9 cellular contexts compared by ENCODE assay signal in the genomic region with DNA sequence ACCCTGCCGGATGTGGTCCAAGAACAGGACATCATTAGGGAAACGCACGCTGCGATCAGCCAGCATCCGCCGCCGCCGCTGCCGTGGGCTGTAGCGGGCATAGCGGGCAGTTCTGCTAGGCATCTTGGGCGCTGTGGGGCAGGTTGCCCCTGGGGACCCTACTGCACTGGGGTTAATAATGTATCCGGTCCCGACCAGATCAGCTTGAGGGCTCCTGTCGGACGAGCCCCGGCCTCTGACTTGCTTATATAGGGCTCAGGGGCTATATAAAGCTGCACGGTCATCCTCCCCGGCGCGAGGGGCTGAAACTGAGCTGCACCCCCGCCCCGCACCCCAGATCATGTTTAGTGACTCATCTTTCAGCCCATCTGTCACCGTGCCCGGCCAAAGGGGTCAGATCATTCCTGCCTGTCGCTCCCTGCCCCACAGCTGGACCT. TPM values are rescaled to one million over a fixed set of nuclear protein-coding genes. Genes with fewer than 3 reads are reported as not detected.
DNase-seq lines count a peak whose midpoint lies in the region; ATAC-seq, FAIRE-seq and TF ChIP-seq lines count a peak whose summit lies in the region.
"Had no signal": no experiment of that assay in that cellular context is flagged by ENCODE, and none has a peak within 500 bp of the region (broad histone marks: within the 10 kb centered on the region; RNA-seq: fewer than 3 reads in every experiment).

A gene with protein sequence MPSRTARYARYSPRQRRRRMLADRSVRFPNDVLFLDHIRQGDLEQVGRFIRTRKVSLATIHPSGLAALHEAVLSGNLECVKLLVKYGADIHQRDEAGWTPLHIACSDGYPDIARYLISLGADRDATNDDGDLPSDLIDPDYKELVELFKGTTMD (minus strand): TSS at position 220 of the 437 bp plus-strand sequence. CDS start 97 bp downstream, at position 123.

- H3K79me1 ChIP-seq in mesenchymal stem cell (replicated peaks; ENCODE audit: low read length, poor library complexity, severe bottlenecking) = peaks cover 15% of the 10 kb centered on the region

- H2AFZ ChIP-seq in K562 (ENCODE audit: low read depth, low read length) (peak within 1 kb of the TSS; percentile 68; the same call in 1 of the 2 replicates), mesenchymal stem cell (ENCODE audit: low read depth, low read length) (no peak within 1 kb of the TSS)

- H3K4me1 ChIP-seq in left ventricle myocardium inferior (peaks cover 41% of the 10 kb centered on the region), K562 (replicated peaks in 1 of 2; ENCODE audit: control insufficient read depth in 2 of 2, insufficient read depth in 2 of 2, low read length in 2 of 2) (peaks cover 30 to 59% of the 10 kb centered on the region in 2 experiments), mesenchymal stem cell (ENCODE audit: control insufficient read depth, insufficient read depth, low read depth, low read length) (peaks cover 26% of the 10 kb centered on the region), urinary bladder (ENCODE audit: insufficient read depth) (no peaks in the 10 kb centered on the region)

- H3K9me3 ChIP-seq in left ventricle myocardium inferior (replicated peaks) = no peaks in the 10 kb centered on the region
- no peaks in the 10 kb centered on the region for H3K9me3 ChIP-seq in K562 (replicated peaks; ENCODE audit: control insufficient read depth, insufficient read depth, low read depth, low read length)
- H3K9me3 ChIP-seq in mesenchymal stem cell (ENCODE audit: control insufficient read depth, low read length) = no peaks in the 10 kb centered on the region

- in situ Hi-C loops in K562 (cut with MboI) = no loop called here

- CTCF ChIA-PET in K562 (lab: Yijun Ruan, JAX; ENCODE audit: low intra/inter-chr PET ratio) = no interaction called here

- no peak for DNase-seq in left ventricle myocardium inferior
- no peak for DNase-seq in Right ventricle myocardium superior
- peak; percentile 55 to 66 (median 61) for DNase-seq in K562 (ENCODE audit: extremely low read depth in 1 of 4, low spot score in 3 of 4)
- no peak for DNase-seq in mesenchymal stem cell
- no peak for DNase-seq in HCEC 1CT
- no peak for DNase-seq in superior temporal gyrus (ENCODE audit: extremely low spot score)
- no peak for DNase-seq in dedifferentiated amniotic fluid mesenchymal stem cell (ENCODE audit: extremely low spot score)

- no peak for TF ChIP-seq RAD21 in K562 (CRISPR knock-in tag; conservative IDR thresholded peaks at IDR 0.05 in 1 of 2, IDR thresholded peaks at IDR 0.05 in 1 of 2)

- H2BK5ac ChIP-seq in mesenchymal stem cell (ENCODE audit: low read depth, low read length, poor library complexity, severe bottlenecking) = no peak within 1 kb of the TSS

- H3K27me3 ChIP-seq in left ventricle myocardium inferior (ENCODE audit: low read depth) (no peaks in the 10 kb centered on the region), K562 (ENCODE audit: control insufficient read depth in 2 of 2, insufficient read depth in 2 of 2, low read length in 2 of 2) (no peaks in the 10 kb centered on the region), mesenchymal stem cell (ENCODE audit: control insufficient read depth in 1 of 2, insufficient read depth in 1 of 2, low read length in 2 of 2) (no peaks in the 10 kb centered on the region)

- no peak within 1 kb of the TSS for H3K14ac ChIP-seq in mesenchymal stem cell (ENCODE audit: low read length in 2 of 2)

- BruUV-seq in K562 (replicated peaks; lab: Mats Ljungman, UMichigan) = no TSS peak

- no peak within 1 kb of the TSS for H3K18ac ChIP-seq in mesenchymal stem cell (ENCODE audit: low read depth in 1 of 2, low read length in 2 of 2)

- peak within 1 kb of the TSS; percentile 44 for H2BK15ac ChIP-seq in mesenchymal stem cell (ENCODE audit: low read depth, poor library complexity, severe bottlenecking)

- TF ChIP-seq POLR2A in K562 (conservative IDR thresholded peaks at IDR 0.05) = no peak

- no peak for TF ChIP-seq EP300 in K562 (IDR thresholded peaks at IDR 0.05; ENCODE audit: low read length)

- H2BK12ac ChIP-seq in mesenchymal stem cell (ENCODE audit: low read length in 2 of 2) = no peak within 1 kb of the TSS

- H2AK5ac ChIP-seq in mesenchymal stem cell (ENCODE audit: low read length, severe bottlenecking) = peak within 1 kb of the TSS; percentile 80

- H3K4ac ChIP-seq in mesenchymal stem cell (ENCODE audit: low read depth in 1 of 2, low read length in 2 of 2) = peak within 1 kb of the TSS in 1 of 2 experiments; percentile 97

- no peaks in the 10 kb centered on the region for H4K20me1 ChIP-seq in K562 (replicated peaks; ENCODE audit: control insufficient read depth, insufficient read depth, low read length)

- H3K9me1 ChIP-seq in K562 (ENCODE audit: control insufficient read depth, insufficient read depth, low read length) = no peaks in the 10 kb centered on the region

- TF ChIP-seq CTCF in left ventricle myocardium inferior (IDR thresholded peaks at IDR 0.05; ENCODE audit: borderline replicate concordance) (no peak), K562 (IDR thresholded peaks at IDR 0.05 in 2 of 3, conservative IDR thresholded peaks at IDR 0.05 in 1 of 3; ENCODE audit: insufficient read depth in 2 of 3, low read depth in 1 of 3, low read length in 3 of 3) (no peak)

- H3K23ac ChIP-seq in mesenchymal stem cell (ENCODE audit: low read length in 2 of 2) = no peak within 1 kb of the TSS

- H3K27ac ChIP-seq in left ventricle myocardium inferior (replicated peaks) (peak within 1 kb of the TSS; percentile 88), K562 (ENCODE audit: extremely low read depth, low read depth, low read length) (peak within 1 kb of the TSS; percentile 98), mesenchymal stem cell (ENCODE audit: low read length, poor library complexity, severe bottlenecking) (no peak within 1 kb of the TSS), urinary bladder (ENCODE audit: low read depth) (no peak within 1 kb of the TSS)

- H3K79me2 ChIP-seq in K562 (ENCODE audit: control insufficient read depth, insufficient read depth, low read length) = peaks cover 28% of the 10 kb centered on the region; the same call in 2 of the 3 replicates

- FAIRE-seq in K562 (lab: Jason Lieb, UNC) = no peak
- FAIRE-seq: colon had no signal

- peak within 1 kb of the TSS; percentile 85 for H3K4me2 ChIP-seq in K562 (ENCODE audit: insufficient read depth, low read length)
- H3K4me2 ChIP-seq in mesenchymal stem cell (ENCODE audit: low read length, poor library complexity, severe bottlenecking) = peak within 1 kb of the TSS; percentile 81

- H2BK120ac ChIP-seq in mesenchymal stem cell (ENCODE audit: low read depth, low read length) = peak within 1 kb of the TSS; percentile 91

- WGBS in K562 (ENCODE audit: insufficient coverage, low coverage, missing lambda C conversion rate) = 63% methylated on average over 25 of the region's 26 CpGs
- WGBS in mesenchymal stem cell = 93% methylated on average over 26 of the region's 26 CpGs
- WGBS in urinary bladder = 91% methylated on average over 26 of the region's 26 CpGs

- H3K36me3 ChIP-seq in left ventricle myocardium inferior (no peaks in the 10 kb centered on the region), K562 (ENCODE audit: control insufficient read depth, insufficient read depth, low read length) (no peaks in the 10 kb centered on the region), mesenchymal stem cell (ENCODE audit: control insufficient read depth in 1 of 2, insufficient read depth in 2 of 2, low read depth in 1 of 2, low read length in 2 of 2) (peaks cover under 1 to 3% of the 10 kb centered on the region in 2 experiments), urinary bladder (ENCODE audit: insufficient read depth) (no peaks in the 10 kb centered on the region)

- ATAC-seq in Right ventricle myocardium superior (ENCODE audit: poor library complexity) (no peak), K562 (no peak)

- H4K91ac ChIP-seq in mesenchymal stem cell (ENCODE audit: low read length) = peak within 1 kb of the TSS; percentile 47

- H3K9ac ChIP-seq in K562 (ENCODE audit: insufficient read depth in 1 of 2, low read depth in 2 of 2, low read length in 2 of 2) = peak within 1 kb of the TSS; percentile 85 to 96
- peak within 1 kb of the TSS; percentile 97 for H3K9ac ChIP-seq in mesenchymal stem cell (ENCODE audit: low read length)

- POLR2A ChIA-PET in K562 (lab: Yijun Ruan, JAX) = interaction anchor here (0.6 to 2.2 kb wide), 5 partner anchors 9 to 816 kb away, joined by 3 to 11 read pairs (median 4); no protein-coding TSS in a partner anchor

- intact Hi-C loops in left ventricle myocardium inferior (cut with micrococcal nuclease) = no loop called here
- intact Hi-C loops in Right ventricle myocardium superior (cut with DNase I) = no loop called here
- intact Hi-C loops in K562 (cut with micrococcal nuclease) = no loop called here

- no peak within 1 kb of the TSS for H4K8ac ChIP-seq in mesenchymal stem cell (ENCODE audit: low read length)

- H3K4me3 ChIP-seq in left ventricle myocardium inferior = peak within 1 kb of the TSS; percentile 96
- peak within 1 kb of the TSS; percentile 64 for H3K4me3 ChIP-seq in K562
- peak within 1 kb of the TSS in 1 of 2 experiments; percentile 80 for H3K4me3 ChIP-seq in mesenchymal stem cell (ENCODE audit: insufficient read depth in 1 of 2, low read depth in 1 of 2, low read length in 2 of 2)
- peak within 1 kb of the TSS; percentile 88 for H3K4me3 ChIP-seq in urinary bladder (ENCODE audit: low read depth, low read length)

RNA-seq across cellular contexts. Expression of the gene that starts here (rescaled TPM):
- 0.25 TPM for total RNA-seq in left ventricle myocardium inferior
- not detected for total RNA-seq in Right ventricle myocardium superior
- total RNA-seq in K562 (2011; cell fraction: chromatin; rRNA removed; ENCODE audit: low replicate concordance) = 0.65 TPM in 1 of 2 replicates, not detected in the other
- 2.4 and 3.2 TPM in 2 replicates for total RNA-seq in K562 (2011; cell fraction: nucleolus; rRNA removed)
- total RNA-seq in K562 (2011; cell fraction: nucleoplasm; rRNA removed) = 0.81 and 0.99 TPM in 2 replicates
- 6.2 and 6.9 TPM in 2 replicates for total RNA-seq in K562 (2014; rRNA removed)
- 0.26 and 0.29 TPM in 2 replicates for total RNA-seq in K562 (2014; rRNA removed; fragmentation: Illumina TruSeq; extraction: Trizol)
- total RNA-seq in K562 (2015; rRNA removed; fragmentation: Illumina TruSeq; extraction: Trizol) = 0.47 and 0.68 TPM in 2 replicates
- 2.1 and 2.3 TPM in 2 replicates for total RNA-seq in K562 (2021)
- polyA plus RNA-seq in K562 (2011; rRNA removed) = 1.2 and 1.5 TPM in 2 replicates
- polyA plus RNA-seq in K562 (2011; cell fraction: cytosol; rRNA removed) = 1.9 and 10.6 TPM in 2 replicates
- 0.65 and 2.8 TPM in 2 replicates for polyA plus RNA-seq in K562 (2011; cell fraction: nucleus; rRNA removed)
- polyA plus RNA-seq in K562 (2012) = 0.32 and 2.5 TPM in 2 replicates
- polyA plus RNA-seq in K562 (2014; fragmentation: Illumina TruSeq; extraction: Trizol) = 0.95 and 2.1 TPM in 2 replicates
- polyA plus RNA-seq in K562 (2014; fragmentation: Nextera tagmentation; extraction: Ambion mirVana) = not detected
- polyA plus RNA-seq in K562 (2014; rRNA removed) = 4.2 and 5.2 TPM in 2 replicates
- polyA minus RNA-seq in K562 (2011; rRNA and poly(A)+ RNA removed) = 1.6 TPM in 1 of 2 replicates, not detected in the other
- 2.7 TPM in 1 of 2 replicates, not detected in the other for polyA minus RNA-seq in K562 (2011; cell fraction: cytosol; rRNA and poly(A)+ RNA removed)
- 0.40 TPM in 1 of 2 replicates, not detected in the other for polyA minus RNA-seq in K562 (2011; cell fraction: nucleus; rRNA and poly(A)+ RNA removed)
- 0.11 TPM for polyA plus RNA-seq in mesenchymal stem cell (2013, experiment 1 of 2)
- polyA plus RNA-seq in mesenchymal stem cell (2013, experiment 2 of 2) = 0.12 TPM
- not detected for total RNA-seq in urinary bladder
- polyA plus RNA-seq in urinary bladder = not detected

Comparison
In these comparisons a context has a peak if more than half of its experiments do, and no peak if none do; other contexts are left out.
1. DNase-seq: peak in K562 (4 of 4); none in left ventricle myocardium inferior (single experiment), Right ventricle myocardium superior (single experiment), mesenchymal stem cell (single experiment), HCEC 1CT (single experiment), superior temporal gyrus (single experiment) and dedifferentiated amniotic fluid mesenchymal stem cell (single experiment).
2. H3K27ac ChIP-seq: peak in left ventricle myocardium inferior (single experiment) and K562 (single experiment); none in mesenchymal stem cell (single experiment) and urinary bladder (single experiment).